In the genomic region with DNA sequence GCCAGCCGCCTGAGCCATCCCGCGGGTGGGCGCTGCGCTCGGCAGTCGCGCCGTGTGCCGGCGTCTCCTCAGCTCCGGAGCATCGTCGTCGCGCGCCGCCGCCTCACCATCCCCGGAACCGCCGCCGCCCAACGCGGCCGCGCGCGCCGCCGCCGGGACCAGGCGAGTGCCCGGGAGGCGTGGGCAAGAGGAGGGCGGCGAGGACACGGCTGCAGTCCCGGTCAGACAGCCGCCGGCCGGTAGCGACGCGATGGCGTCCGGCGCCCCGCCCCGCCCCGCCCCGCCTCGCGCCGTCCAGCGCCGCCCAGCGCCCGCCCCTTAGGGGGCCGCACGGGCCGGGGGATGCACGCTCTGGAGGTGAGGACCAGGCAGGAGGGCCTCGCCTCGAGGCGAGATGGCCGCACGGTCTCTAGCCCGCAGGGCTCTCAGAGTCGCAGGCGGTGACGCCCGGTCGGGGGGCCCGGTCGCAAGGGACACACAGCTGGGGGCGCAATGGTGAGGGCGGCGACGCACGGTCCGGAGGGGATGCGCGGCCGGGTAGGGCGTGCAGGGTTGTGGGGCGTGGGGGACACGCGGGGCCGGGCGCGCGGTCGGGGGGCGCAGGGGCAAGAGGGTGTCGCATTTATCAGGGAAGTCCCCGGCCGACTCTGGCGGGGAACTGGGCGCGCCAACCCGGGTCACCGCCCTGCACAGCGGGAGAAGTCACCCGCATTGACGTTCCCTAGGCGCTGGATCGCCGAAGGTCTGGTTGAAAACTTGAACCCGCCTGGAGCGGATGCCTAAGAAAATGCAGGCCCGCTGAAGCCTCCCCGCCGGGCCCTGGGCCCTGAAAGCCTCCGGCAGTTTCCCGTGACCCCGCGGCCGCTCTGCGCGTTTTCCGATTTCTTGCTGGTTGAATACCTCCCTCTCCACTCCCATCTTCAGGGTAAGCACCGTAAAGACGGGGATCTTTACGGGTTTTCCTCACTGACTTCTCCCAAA, we compare ENCODE assay signal across 8 cellular contexts. TPM values are rescaled to one million over a fixed set of nuclear protein-coding genes. Genes with fewer than 3 reads are reported as not detected.
DNase-seq lines count a peak whose midpoint lies in the region; ATAC-seq lines count a peak whose summit lies in the region.

Gene SPIRE1 (minus strand): TSS at position 259 of the 981 bp plus-strand sequence. CDS start 241 bp downstream, at position 18.

- H3K4me3 ChIP-seq in mesendoderm (ENCODE audit: low read length) = peak within 1 kb of the TSS; percentile 61

- no peaks in the 10 kb centered on the region for H3K27me3 ChIP-seq in mesendoderm (ENCODE audit: insufficient read depth, low read length, poor library complexity)

- peak within 1 kb of the TSS; percentile 90 for H3K56ac ChIP-seq in mesendoderm (ENCODE audit: low read length)

- peak within 1 kb of the TSS; percentile 83 for H3K18ac ChIP-seq in mesendoderm (ENCODE audit: low read length)

- H2BK120ac ChIP-seq in mesendoderm (ENCODE audit: low read depth, low read length) = no peak within 1 kb of the TSS

- WGBS in mesendoderm (ENCODE audit: extremely low coverage, insufficient coverage, low lambda C conversion rate) = no CpG with 5 or more reads among the region's 125 CpGs

- no peaks in the 10 kb centered on the region for H3K36me3 ChIP-seq in mesendoderm (ENCODE audit: control insufficient read depth, insufficient read depth, low read length)

- peak within 1 kb of the TSS; percentile 99 for H4K8ac ChIP-seq in mesendoderm (ENCODE audit: low read depth, low read length)

- H3K4me3 Mint-ChIP-seq in stimulated activated memory B cell treated with anti-CD40 and anti-IgM and Interleukin-4, amounts not matched to agents 10 μg/mL and 1 μg/mL and 100 μg/mL, for 72 hours = peak within 1 kb of the TSS; percentile 84

- no peaks in the 10 kb centered on the region for H3K79me2 ChIP-seq in mesendoderm (ENCODE audit: control insufficient read depth, insufficient read depth, low read length)

- no peak within 1 kb of the TSS for H2BK15ac ChIP-seq in mesendoderm (replicated peaks; ENCODE audit: low read depth)

- peak within 1 kb of the TSS; percentile 45 for H3K23ac ChIP-seq in mesendoderm (ENCODE audit: low read length)

- peak within 1 kb of the TSS; percentile 56 for H3K4ac ChIP-seq in mesendoderm (ENCODE audit: low read depth, low read length)

- DNase-seq in NCI-H2029 (lab: John Stamatoyannopoulos, UW) (peak; percentile 22), NCI-H2029 treated with DMSO at 0.1 percent for 48 hours (lab: John Stamatoyannopoulos, UW) (no peak), NCI-H345 (lab: John Stamatoyannopoulos, UW) (peak; percentile 75), mesendoderm (peak; percentile 76)
- peak; percentile 80 for DNase-seq in activated CD8-positive, alpha-beta memory T cell treated with anti-CD3 and anti-CD28 coated beads for 24 hours

- peak within 1 kb of the TSS; percentile 71 for H3K27ac Mint-ChIP-seq in stimulated activated memory B cell treated with anti-CD40 and anti-IgM and Interleukin-4, amounts not matched to agents 10 μg/mL and 1 μg/mL and 100 μg/mL, for 72 hours

- no peaks in the 10 kb centered on the region for H3K4me1 ChIP-seq in mesendoderm (ENCODE audit: control insufficient read depth, low read depth, low read length)

- H3K79me1 ChIP-seq in mesendoderm (ENCODE audit: low read length) = no peaks in the 10 kb centered on the region

- peak; percentile 86 for ATAC-seq in HG02759 (IDR thresholded peaks at IDR 0.05; ENCODE audit: unreplicated experiment)
- peak; percentile 88 for ATAC-seq in stimulated activated memory B cell treated with anti-CD40 and anti-IgM and Interleukin-4, amounts not matched to agents 10 μg/mL and 1 μg/mL and 100 μg/mL, for 72 hours

- H3K27me3 Mint-ChIP-seq in stimulated activated memory B cell treated with anti-CD40 and anti-IgM and Interleukin-4, amounts not matched to agents 10 μg/mL and 1 μg/mL and 100 μg/mL, for 72 hours = peaks cover 27% of the 10 kb centered on the region

- in situ Hi-C loops in endometrial microvascular endothelial cells (cut with HindIII; ENCODE audit: inconsistent ontology term, low pct_unique_long_range_greater_than_20kb, low sequenced_read_pairs) = no loop called here

- no peaks in the 10 kb centered on the region for H3K36me3 Mint-ChIP-seq in stimulated activated memory B cell treated with anti-CD40 and anti-IgM and Interleukin-4, amounts not matched to agents 10 μg/mL and 1 μg/mL and 100 μg/mL, for 72 hours

- peak within 1 kb of the TSS; percentile 78 for H3K9ac ChIP-seq in mesendoderm (ENCODE audit: low read length)

- peaks cover 14% of the 10 kb centered on the region for H3K4me1 Mint-ChIP-seq in stimulated activated memory B cell treated with anti-CD40 and anti-IgM and Interleukin-4, amounts not matched to agents 10 μg/mL and 1 μg/mL and 100 μg/mL, for 72 hours

- no peak within 1 kb of the TSS for H2AK5ac ChIP-seq in mesendoderm (ENCODE audit: low read length)

- no peak within 1 kb of the TSS for H4K5ac ChIP-seq in mesendoderm (ENCODE audit: low read length)

- H3K27ac ChIP-seq in mesendoderm (ENCODE audit: low read depth, low read length) = peak within 1 kb of the TSS; percentile 8

- H3K9me3 Mint-ChIP-seq in stimulated activated memory B cell treated with anti-CD40 and anti-IgM and Interleukin-4, amounts not matched to agents 10 μg/mL and 1 μg/mL and 100 μg/mL, for 72 hours = no peaks in the 10 kb centered on the region

- no peak within 1 kb of the TSS for H2BK5ac ChIP-seq in mesendoderm (ENCODE audit: low read length)

- peak within 1 kb of the TSS; percentile 78 for H3K4me2 ChIP-seq in mesendoderm (ENCODE audit: low read length)

RNA-seq across cellular contexts. Expression of gene SPIRE1, which starts in this region (rescaled TPM):
- 32.3 TPM for total RNA-seq in endometrial microvascular endothelial cells (ENCODE audit: inconsistent ontology term)
- 10.2 TPM for polyA plus RNA-seq in mesendoderm (2013, experiment 1 of 2)
- polyA plus RNA-seq in mesendoderm (2013, experiment 2 of 2) = 9.7 TPM
